Comparison of ENCODE assay signal across 2 cellular contexts in genomic region chr10:35007858-35008301, GRCh38.
TF ChIP-seq lines count a peak whose summit lies in the region.

No MANE protein-coding gene starts in this region.

TF ChIP-seq in IMR-90, 13 proteins besides CTCF, POLR2A, EP300 and RAD21:
- TF ChIP-seq CEBPB (IDR thresholded peaks at IDR 0.05; ENCODE audit: low read depth, low read length) = no peak
- TF ChIP-seq RCOR1 (IDR thresholded peaks at IDR 0.05; ENCODE audit: insufficient replicate concordance, low read length) = no peak
- no peak for TF ChIP-seq NFE2L2 (IDR thresholded peaks at IDR 0.05; ENCODE audit: low read depth, low read length)
- no peak for TF ChIP-seq SMC3 (IDR thresholded peaks at IDR 0.05; ENCODE audit: low read depth, low read length)

TF ChIP-seq in K562, 482 proteins besides CTCF, POLR2A, EP300 and RAD21:
- TF ChIP-seq MAFF (IDR thresholded peaks at IDR 0.05; ENCODE audit: low read length) (no peak), MAX (CRISPR knock-in tag; IDR thresholded peaks at IDR 0.05) (no peak), MXI1 (IDR thresholded peaks at IDR 0.05; ENCODE audit: low read depth, low read length) (no peak), FOXA1 (IDR thresholded peaks at IDR 0.05; ENCODE audit: borderline replicate concordance) (no peak), SIN3B (IDR thresholded peaks at IDR 0.05; ENCODE audit: low read depth) (no peak), RBM34 (IDR thresholded peaks at IDR 0.05; ENCODE audit: borderline replicate concordance, insufficient read depth, low read length) (no peak), STAT6 (CRISPR knock-in tag; IDR thresholded peaks at IDR 0.05) (no peak), CBX3 (IDR thresholded peaks at IDR 0.05; ENCODE audit: borderline replicate concordance in 1 of 2, low read length in 2 of 2) (no peak), DACH1 (IDR thresholded peaks at IDR 0.05; ENCODE audit: partially characterized antibody) (no peak), ZNF280A (IDR thresholded peaks at IDR 0.05; ENCODE audit: low read depth, partially characterized antibody) (no peak)
- TF ChIP-seq, protein P1, sequence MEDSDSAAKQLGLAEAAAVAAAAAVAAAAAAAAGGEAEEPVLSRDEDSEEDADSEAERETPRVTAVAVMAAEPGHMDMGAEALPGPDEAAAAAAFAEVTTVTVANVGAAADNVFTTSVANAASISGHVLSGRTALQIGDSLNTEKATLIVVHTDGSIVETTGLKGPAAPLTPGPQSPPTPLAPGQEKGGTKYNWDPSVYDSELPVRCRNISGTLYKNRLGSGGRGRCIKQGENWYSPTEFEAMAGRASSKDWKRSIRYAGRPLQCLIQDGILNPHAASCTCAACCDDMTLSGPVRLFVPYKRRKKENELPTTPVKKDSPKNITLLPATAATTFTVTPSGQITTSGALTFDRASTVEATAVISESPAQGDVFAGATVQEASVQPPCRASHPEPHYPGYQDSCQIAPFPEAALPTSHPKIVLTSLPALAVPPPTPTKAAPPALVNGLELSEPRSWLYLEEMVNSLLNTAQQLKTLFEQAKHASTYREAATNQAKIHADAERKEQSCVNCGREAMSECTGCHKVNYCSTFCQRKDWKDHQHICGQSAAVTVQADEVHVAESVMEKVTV (CRISPR knock-in tag; IDR thresholded peaks at IDR 0.05) = no peak
